In the genomic region with DNA sequence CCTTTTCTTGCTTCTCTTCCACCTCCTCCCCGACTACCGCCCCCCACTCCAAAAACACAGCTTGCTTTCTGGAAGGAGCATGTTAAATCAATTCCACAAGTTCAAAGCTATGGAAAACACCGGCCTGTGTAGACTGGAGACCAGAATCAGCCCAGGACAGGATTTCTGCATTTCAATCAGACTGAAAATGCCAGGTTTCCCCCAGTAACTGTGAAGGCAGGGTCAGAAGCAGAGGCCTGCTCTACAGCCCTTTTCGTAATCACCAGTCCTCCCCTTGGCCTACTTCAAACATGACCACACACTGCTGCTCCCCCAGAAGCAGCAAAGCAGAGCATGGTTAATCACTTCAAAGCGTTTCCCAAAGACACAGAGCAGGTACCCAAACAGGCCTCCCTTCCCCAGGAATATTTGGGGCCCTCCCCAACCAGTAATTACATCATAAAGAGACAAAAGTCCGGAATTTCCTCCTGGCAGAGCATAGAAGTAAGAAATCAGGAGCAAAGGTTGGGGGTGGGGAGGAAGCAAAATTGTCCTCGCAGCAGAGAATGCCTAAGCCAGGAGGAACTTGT, we compare ENCODE assay signal across 1 cellular context.
TF ChIP-seq lines count a peak whose summit lies in the region.

No MANE protein-coding gene starts in this region.

TF ChIP-seq in HepG2, 621 proteins besides CTCF, POLR2A, EP300 and RAD21 (continued from another document and continues in another):
- TF ChIP-seq, protein P1, sequence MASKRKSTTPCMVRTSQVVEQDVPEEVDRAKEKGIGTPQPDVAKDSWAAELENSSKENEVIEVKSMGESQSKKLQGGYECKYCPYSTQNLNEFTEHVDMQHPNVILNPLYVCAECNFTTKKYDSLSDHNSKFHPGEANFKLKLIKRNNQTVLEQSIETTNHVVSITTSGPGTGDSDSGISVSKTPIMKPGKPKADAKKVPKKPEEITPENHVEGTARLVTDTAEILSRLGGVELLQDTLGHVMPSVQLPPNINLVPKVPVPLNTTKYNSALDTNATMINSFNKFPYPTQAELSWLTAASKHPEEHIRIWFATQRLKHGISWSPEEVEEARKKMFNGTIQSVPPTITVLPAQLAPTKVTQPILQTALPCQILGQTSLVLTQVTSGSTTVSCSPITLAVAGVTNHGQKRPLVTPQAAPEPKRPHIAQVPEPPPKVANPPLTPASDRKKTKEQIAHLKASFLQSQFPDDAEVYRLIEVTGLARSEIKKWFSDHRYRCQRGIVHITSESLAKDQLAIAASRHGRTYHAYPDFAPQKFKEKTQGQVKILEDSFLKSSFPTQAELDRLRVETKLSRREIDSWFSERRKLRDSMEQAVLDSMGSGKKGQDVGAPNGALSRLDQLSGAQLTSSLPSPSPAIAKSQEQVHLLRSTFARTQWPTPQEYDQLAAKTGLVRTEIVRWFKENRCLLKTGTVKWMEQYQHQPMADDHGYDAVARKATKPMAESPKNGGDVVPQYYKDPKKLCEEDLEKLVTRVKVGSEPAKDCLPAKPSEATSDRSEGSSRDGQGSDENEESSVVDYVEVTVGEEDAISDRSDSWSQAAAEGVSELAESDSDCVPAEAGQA (IDR thresholded peaks at IDR 0.05; ENCODE audit: low read depth): no peak; the same call in 1 of the 2 replicates
- TF ChIP-seq, protein P1 (CRISPR knock-in tag; IDR thresholded peaks at IDR 0.05; ENCODE audit: borderline replicate concordance): no peak
- TF ChIP-seq RNF2 (conservative IDR thresholded peaks at IDR 0.05; ENCODE audit: low read depth): no peak
- TF ChIP-seq, protein P2, sequence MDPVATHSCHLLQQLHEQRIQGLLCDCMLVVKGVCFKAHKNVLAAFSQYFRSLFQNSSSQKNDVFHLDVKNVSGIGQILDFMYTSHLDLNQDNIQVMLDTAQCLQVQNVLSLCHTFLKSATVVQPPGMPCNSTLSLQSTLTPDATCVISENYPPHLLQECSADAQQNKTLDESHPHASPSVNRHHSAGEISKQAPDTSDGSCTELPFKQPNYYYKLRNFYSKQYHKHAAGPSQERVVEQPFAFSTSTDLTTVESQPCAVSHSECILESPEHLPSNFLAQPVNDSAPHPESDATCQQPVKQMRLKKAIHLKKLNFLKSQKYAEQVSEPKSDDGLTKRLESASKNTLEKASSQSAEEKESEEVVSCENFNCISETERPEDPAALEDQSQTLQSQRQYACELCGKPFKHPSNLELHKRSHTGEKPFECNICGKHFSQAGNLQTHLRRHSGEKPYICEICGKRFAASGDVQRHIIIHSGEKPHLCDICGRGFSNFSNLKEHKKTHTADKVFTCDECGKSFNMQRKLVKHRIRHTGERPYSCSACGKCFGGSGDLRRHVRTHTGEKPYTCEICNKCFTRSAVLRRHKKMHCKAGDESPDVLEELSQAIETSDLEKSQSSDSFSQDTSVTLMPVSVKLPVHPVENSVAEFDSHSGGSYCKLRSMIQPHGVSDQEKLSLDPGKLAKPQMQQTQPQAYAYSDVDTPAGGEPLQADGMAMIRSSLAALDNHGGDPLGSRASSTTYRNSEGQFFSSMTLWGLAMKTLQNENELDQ (CRISPR knock-in tag; IDR thresholded peaks at IDR 0.05; ENCODE audit: borderline replicate concordance): no peak
- TF ChIP-seq PPARG (CRISPR knock-in tag; conservative IDR thresholded peaks at IDR 0.05): peak; percentile 97
- no peak for TF ChIP-seq HOXA7 (CRISPR knock-in tag; IDR thresholded peaks at IDR 0.05)
- TF ChIP-seq ZNF235 (CRISPR knock-in tag; IDR thresholded peaks at IDR 0.05; ENCODE audit: borderline replicate concordance): no peak
- peak; percentile 88 for TF ChIP-seq ZBTB21 (CRISPR knock-in tag; IDR thresholded peaks at IDR 0.05)
- TF ChIP-seq, protein P3, sequence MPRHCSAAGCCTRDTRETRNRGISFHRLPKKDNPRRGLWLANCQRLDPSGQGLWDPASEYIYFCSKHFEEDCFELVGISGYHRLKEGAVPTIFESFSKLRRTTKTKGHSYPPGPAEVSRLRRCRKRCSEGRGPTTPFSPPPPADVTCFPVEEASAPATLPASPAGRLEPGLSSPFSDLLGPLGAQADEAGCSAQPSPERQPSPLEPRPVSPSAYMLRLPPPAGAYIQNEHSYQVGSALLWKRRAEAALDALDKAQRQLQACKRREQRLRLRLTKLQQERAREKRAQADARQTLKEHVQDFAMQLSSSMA (CRISPR knock-in tag; IDR thresholded peaks at IDR 0.05): no peak; the same call in 1 of the 2 replicates
- TF ChIP-seq, protein P4, sequence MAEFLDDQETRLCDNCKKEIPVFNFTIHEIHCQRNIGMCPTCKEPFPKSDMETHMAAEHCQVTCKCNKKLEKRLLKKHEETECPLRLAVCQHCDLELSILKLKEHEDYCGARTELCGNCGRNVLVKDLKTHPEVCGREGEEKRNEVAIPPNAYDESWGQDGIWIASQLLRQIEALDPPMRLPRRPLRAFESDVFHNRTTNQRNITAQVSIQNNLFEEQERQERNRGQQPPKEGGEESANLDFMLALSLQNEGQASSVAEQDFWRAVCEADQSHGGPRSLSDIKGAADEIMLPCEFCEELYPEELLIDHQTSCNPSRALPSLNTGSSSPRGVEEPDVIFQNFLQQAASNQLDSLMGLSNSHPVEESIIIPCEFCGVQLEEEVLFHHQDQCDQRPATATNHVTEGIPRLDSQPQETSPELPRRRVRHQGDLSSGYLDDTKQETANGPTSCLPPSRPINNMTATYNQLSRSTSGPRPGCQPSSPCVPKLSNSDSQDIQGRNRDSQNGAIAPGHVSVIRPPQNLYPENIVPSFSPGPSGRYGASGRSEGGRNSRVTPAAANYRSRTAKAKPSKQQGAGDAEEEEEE (CRISPR knock-in tag; IDR thresholded peaks at IDR 0.05; ENCODE audit: borderline replicate concordance): peak; percentile 88; the same call in 1 of the 2 replicates
- TF ChIP-seq KLF11 (CRISPR knock-in tag; IDR thresholded peaks at IDR 0.05): peak; percentile 73; the same call in 1 of the 2 replicates
- peak; percentile 89 for TF ChIP-seq TEAD3 (CRISPR knock-in tag; optimal IDR thresholded peaks at IDR 0.05; ENCODE audit: borderline replicate concordance)
- TF ChIP-seq, protein P5, sequence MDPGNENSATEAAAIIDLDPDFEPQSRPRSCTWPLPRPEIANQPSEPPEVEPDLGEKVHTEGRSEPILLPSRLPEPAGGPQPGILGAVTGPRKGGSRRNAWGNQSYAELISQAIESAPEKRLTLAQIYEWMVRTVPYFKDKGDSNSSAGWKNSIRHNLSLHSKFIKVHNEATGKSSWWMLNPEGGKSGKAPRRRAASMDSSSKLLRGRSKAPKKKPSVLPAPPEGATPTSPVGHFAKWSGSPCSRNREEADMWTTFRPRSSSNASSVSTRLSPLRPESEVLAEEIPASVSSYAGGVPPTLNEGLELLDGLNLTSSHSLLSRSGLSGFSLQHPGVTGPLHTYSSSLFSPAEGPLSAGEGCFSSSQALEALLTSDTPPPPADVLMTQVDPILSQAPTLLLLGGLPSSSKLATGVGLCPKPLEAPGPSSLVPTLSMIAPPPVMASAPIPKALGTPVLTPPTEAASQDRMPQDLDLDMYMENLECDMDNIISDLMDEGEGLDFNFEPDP (CRISPR knock-in tag; conservative IDR thresholded peaks at IDR 0.05): no peak
- TF ChIP-seq, protein P6, sequence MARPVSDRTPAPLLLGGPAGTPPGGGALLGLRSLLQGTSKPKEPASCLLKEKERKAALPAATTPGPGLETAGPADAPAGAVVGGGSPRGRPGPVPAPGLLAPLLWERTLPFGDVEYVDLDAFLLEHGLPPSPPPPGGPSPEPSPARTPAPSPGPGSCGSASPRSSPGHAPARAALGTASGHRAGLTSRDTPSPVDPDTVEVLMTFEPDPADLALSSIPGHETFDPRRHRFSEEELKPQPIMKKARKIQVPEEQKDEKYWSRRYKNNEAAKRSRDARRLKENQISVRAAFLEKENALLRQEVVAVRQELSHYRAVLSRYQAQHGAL (CRISPR knock-in tag; IDR thresholded peaks at IDR 0.05; ENCODE audit: not compliant biosample characterization): no peak
- TF ChIP-seq ZNF441 (CRISPR knock-in tag; IDR thresholded peaks at IDR 0.05; ENCODE audit: borderline replicate concordance): peak; percentile 43; the same call in 1 of the 2 replicates
- no peak; the same call in 1 of the 2 replicates for TF ChIP-seq GABPB1 (CRISPR knock-in tag; IDR thresholded peaks at IDR 0.05)
- TF ChIP-seq, protein P7, sequence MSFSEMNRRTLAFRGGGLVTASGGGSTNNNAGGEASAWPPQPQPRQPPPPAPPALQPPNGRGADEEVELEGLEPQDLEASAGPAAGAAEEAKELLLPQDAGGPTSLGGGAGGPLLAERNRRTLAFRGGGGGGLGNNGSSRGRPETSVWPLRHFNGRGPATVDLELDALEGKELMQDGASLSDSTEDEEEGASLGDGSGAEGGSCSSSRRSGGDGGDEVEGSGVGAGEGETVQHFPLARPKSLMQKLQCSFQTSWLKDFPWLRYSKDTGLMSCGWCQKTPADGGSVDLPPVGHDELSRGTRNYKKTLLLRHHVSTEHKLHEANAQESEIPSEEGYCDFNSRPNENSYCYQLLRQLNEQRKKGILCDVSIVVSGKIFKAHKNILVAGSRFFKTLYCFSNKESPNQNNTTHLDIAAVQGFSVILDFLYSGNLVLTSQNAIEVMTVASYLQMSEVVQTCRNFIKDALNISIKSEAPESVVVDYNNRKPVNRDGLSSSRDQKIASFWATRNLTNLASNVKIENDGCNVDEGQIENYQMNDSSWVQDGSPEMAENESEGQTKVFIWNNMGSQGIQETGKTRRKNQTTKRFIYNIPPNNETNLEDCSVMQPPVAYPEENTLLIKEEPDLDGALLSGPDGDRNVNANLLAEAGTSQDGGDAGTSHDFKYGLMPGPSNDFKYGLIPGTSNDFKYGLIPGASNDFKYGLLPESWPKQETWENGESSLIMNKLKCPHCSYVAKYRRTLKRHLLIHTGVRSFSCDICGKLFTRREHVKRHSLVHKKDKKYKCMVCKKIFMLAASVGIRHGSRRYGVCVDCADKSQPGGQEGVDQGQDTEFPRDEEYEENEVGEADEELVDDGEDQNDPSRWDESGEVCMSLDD (CRISPR knock-in tag; IDR thresholded peaks at IDR 0.05; ENCODE audit: borderline replicate concordance): peak; percentile 95
- TF ChIP-seq, protein P8, sequence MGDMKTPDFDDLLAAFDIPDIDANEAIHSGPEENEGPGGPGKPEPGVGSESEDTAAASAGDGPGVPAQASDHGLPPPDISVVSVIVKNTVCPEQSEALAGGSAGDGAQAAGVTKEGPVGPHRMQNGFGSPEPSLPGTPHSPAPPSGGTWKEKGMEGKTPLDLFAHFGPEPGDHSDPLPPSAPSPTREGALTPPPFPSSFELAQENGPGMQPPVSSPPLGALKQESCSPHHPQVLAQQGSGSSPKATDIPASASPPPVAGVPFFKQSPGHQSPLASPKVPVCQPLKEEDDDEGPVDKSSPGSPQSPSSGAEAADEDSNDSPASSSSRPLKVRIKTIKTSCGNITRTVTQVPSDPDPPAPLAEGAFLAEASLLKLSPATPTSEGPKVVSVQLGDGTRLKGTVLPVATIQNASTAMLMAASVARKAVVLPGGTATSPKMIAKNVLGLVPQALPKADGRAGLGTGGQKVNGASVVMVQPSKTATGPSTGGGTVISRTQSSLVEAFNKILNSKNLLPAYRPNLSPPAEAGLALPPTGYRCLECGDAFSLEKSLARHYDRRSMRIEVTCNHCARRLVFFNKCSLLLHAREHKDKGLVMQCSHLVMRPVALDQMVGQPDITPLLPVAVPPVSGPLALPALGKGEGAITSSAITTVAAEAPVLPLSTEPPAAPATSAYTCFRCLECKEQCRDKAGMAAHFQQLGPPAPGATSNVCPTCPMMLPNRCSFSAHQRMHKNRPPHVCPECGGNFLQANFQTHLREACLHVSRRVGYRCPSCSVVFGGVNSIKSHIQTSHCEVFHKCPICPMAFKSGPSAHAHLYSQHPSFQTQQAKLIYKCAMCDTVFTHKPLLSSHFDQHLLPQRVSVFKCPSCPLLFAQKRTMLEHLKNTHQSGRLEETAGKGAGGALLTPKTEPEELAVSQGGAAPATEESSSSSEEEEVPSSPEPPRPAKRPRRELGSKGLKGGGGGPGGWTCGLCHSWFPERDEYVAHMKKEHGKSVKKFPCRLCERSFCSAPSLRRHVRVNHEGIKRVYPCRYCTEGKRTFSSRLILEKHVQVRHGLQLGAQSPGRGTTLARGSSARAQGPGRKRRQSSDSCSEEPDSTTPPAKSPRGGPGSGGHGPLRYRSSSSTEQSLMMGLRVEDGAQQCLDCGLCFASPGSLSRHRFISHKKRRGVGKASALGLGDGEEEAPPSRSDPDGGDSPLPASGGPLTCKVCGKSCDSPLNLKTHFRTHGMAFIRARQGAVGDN (CRISPR knock-in tag; IDR thresholded peaks at IDR 0.05): no peak
- TF ChIP-seq ZNF556 (CRISPR knock-in tag; IDR thresholded peaks at IDR 0.05; ENCODE audit: borderline replicate concordance): peak; percentile 90; the same call in 1 of the 2 replicates
- peak; percentile 85 for TF ChIP-seq NFIC (IDR thresholded peaks at IDR 0.05; ENCODE audit: low read length)
- no peak for TF ChIP-seq FOXK2 (IDR thresholded peaks at IDR 0.05)
- TF ChIP-seq BORCS8-MEF2B (CRISPR knock-in tag; IDR thresholded peaks at IDR 0.05): 0 out of 2 replicates have a peak, but pooled peaks have one; percentile 59
- no peak for TF ChIP-seq ZNF660 (CRISPR knock-in tag; IDR thresholded peaks at IDR 0.05; ENCODE audit: borderline replicate concordance, low read depth)
- no peak for TF ChIP-seq ZNF557 (CRISPR knock-in tag; IDR thresholded peaks at IDR 0.05)
- TF ChIP-seq WIZ (CRISPR knock-in tag; IDR thresholded peaks at IDR 0.05): peak; percentile 26; the same call in 1 of the 2 replicates
- no peak; the same call in 1 of the 2 replicates for TF ChIP-seq ZNF598 (CRISPR knock-in tag; IDR thresholded peaks at IDR 0.05; ENCODE audit: borderline replicate concordance)
- peak; percentile 91 for TF ChIP-seq SALL1 (CRISPR knock-in tag; IDR thresholded peaks at IDR 0.05)
- TF ChIP-seq ZNF547 (CRISPR knock-in tag; IDR thresholded peaks at IDR 0.05): peak; percentile 67; the same call in 1 of the 2 replicates
- no peak for TF ChIP-seq ZNF326 (CRISPR knock-in tag; IDR thresholded peaks at IDR 0.05; ENCODE audit: borderline replicate concordance)
- no peak for TF ChIP-seq TSC22D2 (CRISPR knock-in tag; IDR thresholded peaks at IDR 0.05; ENCODE audit: borderline replicate concordance)
